10 cellular contexts compared by ENCODE assay signal in the genomic region with DNA sequence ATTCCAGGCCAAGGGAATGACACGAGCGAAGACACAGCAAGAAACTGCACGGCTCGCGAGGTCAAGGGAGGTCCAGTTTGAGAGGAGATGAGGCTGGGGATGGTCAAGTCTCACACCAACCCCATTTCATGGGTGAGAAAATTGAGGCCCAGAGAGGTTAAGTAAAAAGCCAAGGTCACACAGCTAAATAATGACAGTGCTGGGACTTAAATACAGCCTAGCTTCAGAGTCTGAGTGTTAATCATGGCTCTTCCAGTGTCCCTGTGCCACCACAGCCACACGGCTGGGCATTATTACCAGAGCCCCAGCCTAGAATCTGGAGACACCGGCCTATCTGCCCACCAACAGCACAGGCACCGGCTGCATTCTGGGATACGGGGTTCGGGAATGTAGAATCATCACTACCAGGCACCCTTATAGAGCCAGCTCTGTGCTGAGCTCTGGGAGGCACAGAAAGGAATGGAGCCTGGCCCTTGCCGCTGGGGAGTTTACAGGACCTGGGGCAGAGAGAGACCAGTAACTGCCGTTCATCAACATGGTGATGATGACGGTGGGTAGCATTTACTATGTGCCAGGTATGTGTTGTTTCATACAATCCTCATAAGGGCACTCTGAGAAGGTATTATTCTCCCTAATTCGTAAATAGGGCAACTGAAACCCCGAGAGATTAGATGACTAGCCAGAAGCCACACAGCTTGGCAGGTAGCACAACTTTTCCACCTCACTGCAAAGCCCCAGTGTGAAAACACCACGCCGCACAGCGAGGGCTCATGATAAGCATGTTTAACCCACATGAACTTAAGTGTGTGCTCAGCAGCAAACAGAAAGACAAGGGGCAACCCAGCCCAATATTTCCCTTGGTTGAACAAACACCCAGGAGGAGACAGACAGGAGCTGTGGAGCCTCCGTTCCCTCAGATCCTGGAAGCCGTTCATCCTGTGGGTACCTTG.
A peak's percentile ranks its signal among the peaks of the same experiment; 100 is the strongest.
DNase-seq lines count a peak whose midpoint lies in the region; ATAC-seq lines count a peak whose summit lies in the region.
"Had no signal": no experiment of that assay in that cellular context is flagged by ENCODE, and none has a peak within 500 bp of the region (broad histone marks: within the 10 kb centered on the region; RNA-seq: fewer than 3 reads in every experiment).

No MANE protein-coding gene starts in this region.

- peak overlapping the region; percentile 94 for H3K27ac Mint-ChIP-seq in activated naive CD8-positive, alpha-beta T cell treated with anti-CD3 and anti-CD28 coated beads, Interleukin-2, amount 50 U/mL, for 24 hours

- H3K27me3 Mint-ChIP-seq in activated naive CD8-positive, alpha-beta T cell treated with anti-CD3 and anti-CD28 coated beads, Interleukin-2, amount 50 U/mL, for 24 hours: no peaks in the 10 kb centered on the region

- peak overlapping the region; percentile 72 for H3K4me3 Mint-ChIP-seq in activated naive CD8-positive, alpha-beta T cell treated with anti-CD3 and anti-CD28 coated beads, Interleukin-2, amount 50 U/mL, for 24 hours

- H3K36me3 Mint-ChIP-seq in activated naive CD8-positive, alpha-beta T cell treated with anti-CD3 and anti-CD28 coated beads, Interleukin-2, amount 50 U/mL, for 24 hours (ENCODE audit: low read depth): peaks cover 39% of the 10 kb centered on the region

- peaks cover 83% of the 10 kb centered on the region for H3K4me1 Mint-ChIP-seq in activated naive CD8-positive, alpha-beta T cell treated with anti-CD3 and anti-CD28 coated beads, Interleukin-2, amount 50 U/mL, for 24 hours

- DNase-seq in NCI-H2107 (lab: John Stamatoyannopoulos, UW) (peak; percentile 28), D341Med (ENCODE audit: low spot score) (no peak), SW480 (ENCODE audit: low spot score) (no peak)
- DNase-seq in activated CD4-positive, alpha-beta T cell treated with anti-CD3 and anti-CD28 coated beads, Interleukin-2, amount 50 U/mL, for 1 hour: peak; percentile 73
- DNase-seq in activated naive CD8-positive, alpha-beta T cell treated with anti-CD3 and anti-CD28 coated beads, Interleukin-2, amount 50 U/mL, for 24 hours: peak; percentile 73
- peak; percentile 45 for DNase-seq in stimulated activated CD8-positive, alpha-beta memory T cell treated with anti-CD3 and anti-CD28 coated beads, Interleukin-4, amount 100 ng/mL, for 24 hours (ENCODE audit: low read depth)
- DNase-seq: GM23248, left ventricle myocardium inferior had no signal

- peak; percentile 35 for ATAC-seq in activated naive CD8-positive, alpha-beta T cell treated with anti-CD3 and anti-CD28 coated beads, Interleukin-2, amount 50 U/mL, for 24 hours
- no peak for ATAC-seq in GM18867 (IDR thresholded peaks at IDR 0.05; ENCODE audit: unreplicated experiment)
- no peak for ATAC-seq in GM21526 (IDR thresholded peaks at IDR 0.05; ENCODE audit: low FRiP score, unreplicated experiment)

- no peaks in the 10 kb centered on the region for H3K9me3 Mint-ChIP-seq in activated naive CD8-positive, alpha-beta T cell treated with anti-CD3 and anti-CD28 coated beads, Interleukin-2, amount 50 U/mL, for 24 hours

Comparison
In these comparisons a context has a peak if more than half of its experiments do, and no peak if none do; other contexts are left out.
1. DNase-seq: peak in NCI-H2107 (single experiment), activated CD4-positive, alpha-beta T cell treated with anti-CD3 and anti-CD28 coated beads, Interleukin-2, amount 50 U/mL, for 1 hour (single experiment), activated naive CD8-positive, alpha-beta T cell treated with anti-CD3 and anti-CD28 coated beads, Interleukin-2, amount 50 U/mL, for 24 hours (single experiment) and stimulated activated CD8-positive, alpha-beta memory T cell treated with anti-CD3 and anti-CD28 coated beads, Interleukin-4, amount 100 ng/mL, for 24 hours (single experiment); none in D341Med (single experiment) and SW480 (single experiment).